8 cellular contexts compared by ENCODE assay signal in the genomic region with DNA sequence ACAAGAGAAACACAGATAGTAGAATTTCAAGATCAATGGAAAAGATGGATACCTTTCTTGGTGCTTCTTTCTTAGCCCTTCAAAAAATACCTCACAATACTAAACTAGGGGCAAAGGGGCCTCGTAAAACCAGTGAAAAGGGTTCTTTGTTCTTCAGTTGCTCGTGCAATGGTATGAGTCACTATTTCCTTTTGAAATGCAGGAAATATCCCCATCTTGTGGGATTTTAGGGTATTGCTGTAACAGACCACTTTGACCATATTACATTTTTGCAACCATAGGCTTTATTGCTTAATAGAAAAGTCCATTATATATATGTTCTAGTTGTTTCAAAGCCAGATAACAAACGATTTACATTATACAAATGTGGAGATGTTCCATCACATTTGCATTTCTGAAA.
DNase-seq lines count a peak whose midpoint lies in the region; ATAC-seq and TF ChIP-seq lines count a peak whose summit lies in the region.

No MANE protein-coding gene starts in this region.

- no peak overlapping the region for H2AFZ ChIP-seq in PC-9

- POLR2A ChIA-PET in PC-9 (lab: Charles Lee; ENCODE audit: unreplicated experiment), result no interaction called here

- H3F3A ChIP-seq in PC-9 (ENCODE audit: insufficient read depth, low read depth), result no peaks in the 10 kb centered on the region

- peak; percentile 82 for ATAC-seq in foreskin keratinocyte
- no peak for ATAC-seq in HG02588 (IDR thresholded peaks at IDR 0.05; ENCODE audit: unreplicated experiment)

- H3K4me1 ChIP-seq in PC-9 (replicated peaks; ENCODE audit: insufficient read depth), result no peaks in the 10 kb centered on the region
- no peaks in the 10 kb centered on the region for H3K4me1 ChIP-seq in foreskin keratinocyte

- BruUV-seq in PC-9 (replicated peaks; lab: Mats Ljungman, UMichigan), result no TSS peak

- H3K4me2 ChIP-seq in PC-9, result no peak overlapping the region

- TF ChIP-seq CTCF in HFF-Myc (IDR thresholded peaks at IDR 0.05; ENCODE audit: low read depth, low read length, missing control alignments) (peak; percentile 19), PC-9 (conservative IDR thresholded peaks at IDR 0.05) (peak; percentile 84), foreskin keratinocyte (conservative IDR thresholded peaks at IDR 0.05) (peak; percentile 80)

- H3K27me3 ChIP-seq in PC-9 (ENCODE audit: insufficient read depth, low read depth) (no peaks in the 10 kb centered on the region), foreskin keratinocyte (no peaks in the 10 kb centered on the region)

- H3K27ac ChIP-seq in PC-9 (no peak overlapping the region), foreskin keratinocyte (no peak overlapping the region)

- CTCF ChIA-PET in PC-9 (lab: Charles Lee), result interaction anchor here (0.7 kb wide), 1 partner anchor 436 kb away, joined by 6 read pairs; no protein-coding TSS in a partner anchor

- intact Hi-C loops in PC-9 (cut with micrococcal nuclease; ENCODE audit: unreplicated experiment), result no loop called here

- DNase-seq in NCI-H2227 (lab: John Stamatoyannopoulos, UW; ENCODE audit: unreplicated experiment) (peak; percentile 5), NCI-H2227 treated with DMSO at 0.1 percent for 48 hours (lab: John Stamatoyannopoulos, UW) (no peak), HFF-Myc (ENCODE audit: extremely low read depth, low read depth) (peak; percentile 43), PC-9 (peak in 1 of 2 experiments; percentile 64), foreskin keratinocyte (peak; percentile 18 to 49), islet precursor cell (no peak)
- no peak for DNase-seq in activated effector memory CD4-positive, alpha-beta T cell treated with anti-CD3 and anti-CD28 coated beads, Interleukin-2, amount 50 U/mL, for 16 hours

- H3K9me3 ChIP-seq in PC-9 (ENCODE audit: insufficient read depth, low read depth), result peaks cover 6% of the 10 kb centered on the region; the same call in 1 of the 2 replicates

- H3K79me2 ChIP-seq in PC-9 (ENCODE audit: low read depth), result no peaks in the 10 kb centered on the region

- no peaks in the 10 kb centered on the region for H4K20me1 ChIP-seq in PC-9 (ENCODE audit: insufficient read depth)

- H3K9me2 ChIP-seq in PC-9 (ENCODE audit: insufficient read depth), result no peaks in the 10 kb centered on the region

- no peak overlapping the region for H3K4me3 ChIP-seq in HFF-Myc (replicated peaks; ENCODE audit: low read depth, low read length)
- H3K4me3 ChIP-seq in PC-9, result no peak overlapping the region

- H3K36me3 ChIP-seq in PC-9 (ENCODE audit: low read depth), result no peaks in the 10 kb centered on the region

Comparison
In these comparisons a context has a peak if more than half of its experiments do, and no peak if none do; other contexts are left out.
1. DNase-seq: peak in NCI-H2227 (single experiment), HFF-Myc (single experiment) and foreskin keratinocyte (2 of 2); none in NCI-H2227 treated with DMSO at 0.1 percent for 48 hours (single experiment), activated effector memory CD4-positive, alpha-beta T cell treated with anti-CD3 and anti-CD28 coated beads, Interleukin-2, amount 50 U/mL, for 16 hours (single experiment) and islet precursor cell (single experiment).
2. CTCF ChIP-seq: peak in every context shown above with its lines; median percentile 84 in PC-9; 80 in foreskin keratinocyte; 19 in HFF-Myc.